ENCODE assay signal across 1 cellular context in the genomic region with DNA sequence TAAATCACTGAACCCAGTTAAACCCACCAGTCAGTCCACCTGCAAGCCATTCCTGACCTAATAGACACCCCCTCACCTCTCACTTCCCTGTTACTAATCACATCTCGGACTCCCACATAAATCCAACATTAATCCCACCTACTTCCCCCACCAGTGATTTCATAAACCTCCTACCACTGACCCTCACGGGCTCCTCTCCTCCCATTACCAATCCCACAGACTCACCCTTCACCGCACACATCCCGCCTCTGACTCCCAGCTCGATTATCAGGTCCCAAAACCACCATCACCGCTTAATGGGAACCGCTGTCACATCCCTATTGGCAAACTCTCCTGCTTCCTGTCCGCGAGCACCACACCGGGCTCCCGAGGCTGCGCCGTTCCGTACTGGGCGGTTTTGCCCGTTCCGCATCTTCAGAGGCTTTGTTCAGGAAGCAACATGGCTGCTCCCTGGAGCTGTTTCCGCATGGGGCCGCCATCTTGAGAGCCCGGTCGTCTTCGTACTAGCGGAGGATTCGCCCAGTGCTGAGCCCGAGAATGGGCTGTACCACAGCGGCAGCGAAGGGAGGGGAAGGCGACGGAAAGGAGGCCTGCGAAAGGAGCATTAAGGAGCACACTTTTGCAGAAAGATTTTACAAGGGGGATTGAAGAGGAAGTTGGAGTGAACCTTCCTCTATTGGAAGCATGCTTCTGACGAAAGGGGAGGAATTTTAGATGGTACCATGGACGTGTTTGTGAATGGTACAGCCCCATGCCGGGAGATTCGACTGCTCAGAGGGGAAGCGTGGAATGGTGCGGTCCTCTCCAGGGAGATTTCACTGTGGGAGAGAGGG.
TF ChIP-seq lines count a peak whose summit lies in the region.

Gene ZNF300, minus strand, starts transcription at position 502 of the 833 bp plus-strand sequence. CDS start 1,825 bp downstream, outside the sequence.

TF ChIP-seq in HepG2, 621 proteins besides CTCF, POLR2A, EP300 and RAD21 (continued from another document and continues in another):
- TF ChIP-seq, protein P1, sequence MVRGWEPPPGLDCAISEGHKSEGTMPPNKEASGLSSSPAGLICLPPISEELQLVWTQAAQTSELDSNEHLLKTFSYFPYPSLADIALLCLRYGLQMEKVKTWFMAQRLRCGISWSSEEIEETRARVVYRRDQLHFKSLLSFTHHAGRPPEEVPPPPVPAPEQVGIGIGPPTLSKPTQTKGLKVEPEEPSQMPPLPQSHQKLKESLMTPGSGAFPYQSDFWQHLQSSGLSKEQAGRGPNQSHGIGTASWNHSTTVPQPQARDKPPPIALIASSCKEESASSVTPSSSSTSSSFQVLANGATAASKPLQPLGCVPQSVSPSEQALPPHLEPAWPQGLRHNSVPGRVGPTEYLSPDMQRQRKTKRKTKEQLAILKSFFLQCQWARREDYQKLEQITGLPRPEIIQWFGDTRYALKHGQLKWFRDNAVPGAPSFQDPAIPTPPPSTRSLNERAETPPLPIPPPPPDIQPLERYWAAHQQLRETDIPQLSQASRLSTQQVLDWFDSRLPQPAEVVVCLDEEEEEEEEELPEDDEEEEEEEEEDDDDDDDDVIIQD (CRISPR knock-in tag; IDR thresholded peaks at IDR 0.05; ENCODE audit: low read depth) = peak; percentile 55; the same call in 1 of the 2 replicates
- peak; percentile 36 for TF ChIP-seq ETV5 (CRISPR knock-in tag; IDR thresholded peaks at IDR 0.05; ENCODE audit: borderline replicate concordance)
- no peak for TF ChIP-seq ZNF563 (CRISPR knock-in tag; IDR thresholded peaks at IDR 0.05)
- TF ChIP-seq ZNF614 (CRISPR knock-in tag; IDR thresholded peaks at IDR 0.05; ENCODE audit: borderline replicate concordance) = no peak
- no peak for TF ChIP-seq MIER3 (CRISPR knock-in tag; IDR thresholded peaks at IDR 0.05; ENCODE audit: borderline replicate concordance)
- TF ChIP-seq POLR2G (IDR thresholded peaks at IDR 0.05; ENCODE audit: low read depth, low read length) = peak; percentile 80
- TF ChIP-seq JUNB (CRISPR knock-in tag; IDR thresholded peaks at IDR 0.05; ENCODE audit: borderline replicate concordance) = no peak
- TF ChIP-seq AKNA (CRISPR knock-in tag; IDR thresholded peaks at IDR 0.05; ENCODE audit: borderline replicate concordance) = no peak
- TF ChIP-seq ZNF124 (CRISPR knock-in tag; IDR thresholded peaks at IDR 0.05) = no peak; the same call in 1 of the 2 replicates
- no peak for TF ChIP-seq DNMT3B (CRISPR knock-in tag; conservative IDR thresholded peaks at IDR 0.05)
- TF ChIP-seq IRF9 (CRISPR knock-in tag; IDR thresholded peaks at IDR 0.05; ENCODE audit: borderline replicate concordance) = peak; percentile 53; the same call in 1 of the 2 replicates
- TF ChIP-seq MBD4 (IDR thresholded peaks at IDR 0.05; ENCODE audit: borderline replicate concordance, low read length) = no peak
- TF ChIP-seq U2AF1 (optimal IDR thresholded peaks at IDR 0.05; ENCODE audit: low read depth, low read length) = no peak
- no peak for TF ChIP-seq PTBP1 (IDR thresholded peaks at IDR 0.05; ENCODE audit: low read depth, low read length, poor library complexity, severe bottlenecking)
- no peak for TF ChIP-seq HOXD1 (CRISPR knock-in tag; IDR thresholded peaks at IDR 0.05)
- no peak for TF ChIP-seq ZNF275 (CRISPR knock-in tag; IDR thresholded peaks at IDR 0.05; ENCODE audit: borderline replicate concordance)
- TF ChIP-seq ZC3H4 (CRISPR knock-in tag; IDR thresholded peaks at IDR 0.05; ENCODE audit: borderline replicate concordance) = no peak
- TF ChIP-seq, protein P2, sequence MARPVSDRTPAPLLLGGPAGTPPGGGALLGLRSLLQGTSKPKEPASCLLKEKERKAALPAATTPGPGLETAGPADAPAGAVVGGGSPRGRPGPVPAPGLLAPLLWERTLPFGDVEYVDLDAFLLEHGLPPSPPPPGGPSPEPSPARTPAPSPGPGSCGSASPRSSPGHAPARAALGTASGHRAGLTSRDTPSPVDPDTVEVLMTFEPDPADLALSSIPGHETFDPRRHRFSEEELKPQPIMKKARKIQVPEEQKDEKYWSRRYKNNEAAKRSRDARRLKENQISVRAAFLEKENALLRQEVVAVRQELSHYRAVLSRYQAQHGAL (CRISPR knock-in tag; IDR thresholded peaks at IDR 0.05; ENCODE audit: not compliant biosample characterization) = no peak
- peak; percentile 41; the same call in 1 of the 2 replicates for TF ChIP-seq ZBTB2 (CRISPR knock-in tag; IDR thresholded peaks at IDR 0.05; ENCODE audit: low read depth)
- TF ChIP-seq ZNF556 (CRISPR knock-in tag; IDR thresholded peaks at IDR 0.05; ENCODE audit: borderline replicate concordance) = peak; percentile 19; the same call in 1 of the 2 replicates
- TF ChIP-seq NR2F2 (IDR thresholded peaks at IDR 0.05; ENCODE audit: borderline replicate concordance, low read depth) = no peak
- TF ChIP-seq REXO4 (CRISPR knock-in tag; IDR thresholded peaks at IDR 0.05; ENCODE audit: borderline replicate concordance) = no peak
- TF ChIP-seq, protein P3, sequence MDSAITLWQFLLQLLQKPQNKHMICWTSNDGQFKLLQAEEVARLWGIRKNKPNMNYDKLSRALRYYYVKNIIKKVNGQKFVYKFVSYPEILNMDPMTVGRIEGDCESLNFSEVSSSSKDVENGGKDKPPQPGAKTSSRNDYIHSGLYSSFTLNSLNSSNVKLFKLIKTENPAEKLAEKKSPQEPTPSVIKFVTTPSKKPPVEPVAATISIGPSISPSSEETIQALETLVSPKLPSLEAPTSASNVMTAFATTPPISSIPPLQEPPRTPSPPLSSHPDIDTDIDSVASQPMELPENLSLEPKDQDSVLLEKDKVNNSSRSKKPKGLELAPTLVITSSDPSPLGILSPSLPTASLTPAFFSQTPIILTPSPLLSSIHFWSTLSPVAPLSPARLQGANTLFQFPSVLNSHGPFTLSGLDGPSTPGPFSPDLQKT (CRISPR knock-in tag; IDR thresholded peaks at IDR 0.05; ENCODE audit: borderline replicate concordance) = no peak
- no peak for TF ChIP-seq NR2F1 (CRISPR knock-in tag; IDR thresholded peaks at IDR 0.05)
- TF ChIP-seq ZFX (CRISPR knock-in tag; IDR thresholded peaks at IDR 0.05; ENCODE audit: low read depth) = peak; percentile 42; the same call in 1 of the 2 replicates
- TF ChIP-seq TEAD2 (CRISPR knock-in tag; IDR thresholded peaks at IDR 0.05) = no peak
- TF ChIP-seq, protein P4, sequence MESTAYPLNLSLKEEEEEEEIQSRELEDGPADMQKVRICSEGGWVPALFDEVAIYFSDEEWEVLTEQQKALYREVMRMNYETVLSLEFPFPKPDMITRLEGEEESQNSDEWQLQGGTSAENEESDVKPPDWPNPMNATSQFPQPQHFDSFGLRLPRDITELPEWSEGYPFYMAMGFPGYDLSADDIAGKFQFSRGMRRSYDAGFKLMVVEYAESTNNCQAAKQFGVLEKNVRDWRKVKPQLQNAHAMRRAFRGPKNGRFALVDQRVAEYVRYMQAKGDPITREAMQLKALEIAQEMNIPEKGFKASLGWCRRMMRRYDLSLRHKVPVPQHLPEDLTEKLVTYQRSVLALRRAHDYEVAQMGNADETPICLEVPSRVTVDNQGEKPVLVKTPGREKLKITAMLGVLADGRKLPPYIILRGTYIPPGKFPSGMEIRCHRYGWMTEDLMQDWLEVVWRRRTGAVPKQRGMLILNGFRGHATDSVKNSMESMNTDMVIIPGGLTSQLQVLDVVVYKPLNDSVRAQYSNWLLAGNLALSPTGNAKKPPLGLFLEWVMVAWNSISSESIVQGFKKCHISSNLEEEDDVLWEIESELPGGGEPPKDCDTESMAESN (CRISPR knock-in tag; conservative IDR thresholded peaks at IDR 0.05) = no peak; the same call in 1 of the 2 replicates
- TF ChIP-seq NPAS2 (CRISPR knock-in tag; IDR thresholded peaks at IDR 0.05; ENCODE audit: borderline replicate concordance) = no peak
- TF ChIP-seq MLXIP (CRISPR knock-in tag; IDR thresholded peaks at IDR 0.05; ENCODE audit: borderline replicate concordance) = no peak
- TF ChIP-seq ZC3H13 (CRISPR knock-in tag; IDR thresholded peaks at IDR 0.05) = peak; percentile 76; the same call in 1 of the 2 replicates
- TF ChIP-seq ZSCAN29 (CRISPR knock-in tag; conservative IDR thresholded peaks at IDR 0.05) = 0 out of 2 replicates have a peak, but pooled peaks have one; percentile 19
- TF ChIP-seq ZSCAN9 (CRISPR knock-in tag; IDR thresholded peaks at IDR 0.05; ENCODE audit: borderline replicate concordance) = no peak
- TF ChIP-seq, protein P5, sequence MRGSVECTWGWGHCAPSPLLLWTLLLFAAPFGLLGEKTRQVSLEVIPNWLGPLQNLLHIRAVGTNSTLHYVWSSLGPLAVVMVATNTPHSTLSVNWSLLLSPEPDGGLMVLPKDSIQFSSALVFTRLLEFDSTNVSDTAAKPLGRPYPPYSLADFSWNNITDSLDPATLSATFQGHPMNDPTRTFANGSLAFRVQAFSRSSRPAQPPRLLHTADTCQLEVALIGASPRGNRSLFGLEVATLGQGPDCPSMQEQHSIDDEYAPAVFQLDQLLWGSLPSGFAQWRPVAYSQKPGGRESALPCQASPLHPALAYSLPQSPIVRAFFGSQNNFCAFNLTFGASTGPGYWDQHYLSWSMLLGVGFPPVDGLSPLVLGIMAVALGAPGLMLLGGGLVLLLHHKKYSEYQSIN (CRISPR knock-in tag; IDR thresholded peaks at IDR 0.05; ENCODE audit: borderline replicate concordance) = no peak
